In genomic region chr6:48835421-48835958, GRCh38 we compare ENCODE assay signal across 16 cellular contexts.
A peak's percentile ranks its signal among the peaks of the same experiment; 100 is the strongest.
DNase-seq lines count a peak whose midpoint lies in the region; ATAC-seq and TF ChIP-seq lines count a peak whose summit lies in the region.
"Had no signal": no experiment of that assay in that cellular context is flagged by ENCODE, and none has a peak within 500 bp of the region (broad histone marks: within the 10 kb centered on the region; RNA-seq: fewer than 3 reads in every experiment).

No MANE protein-coding gene starts in this region.

- H3K4ac ChIP-seq in IMR-90 (ENCODE audit: low read depth, low read length): no peak overlapping the region

- in situ Hi-C loops in Caki2 (cut with HindIII; ENCODE audit: low pct_unique_long_range_greater_than_20kb, low sequenced_read_pairs): no loop called here
- in situ Hi-C loops in IMR-90 (cut with MboI; ENCODE audit: low sequenced_read_pairs): no loop called here

- H3K4me1 ChIP-seq in IMR-90 (ENCODE audit: control insufficient read depth, insufficient read depth, low read length): peaks cover 2% of the 10 kb centered on the region
- H3K4me1 ChIP-seq: left ventricle myocardium inferior had no signal

- no peak overlapping the region for H2BK5ac ChIP-seq in IMR-90 (ENCODE audit: low read depth, low read length, poor library complexity, severe bottlenecking)

- H2AK5ac ChIP-seq in IMR-90 (ENCODE audit: low read depth, low read length): no peak overlapping the region; the same call in 1 of the 2 replicates

- dilution Hi-C loops in IMR-90 (cut with HindIII; ENCODE audit: low sequenced_read_pairs, unreplicated experiment): no loop called here

- peak overlapping the region in 1 of 2 experiments; percentile 12; a peak in 1 of 4 replicates for H4K8ac ChIP-seq in IMR-90 (ENCODE audit: low read depth in 2 of 2, low read length in 2 of 2)

- no peak overlapping the region for H2AFZ ChIP-seq in IMR-90 (replicated peaks; ENCODE audit: low read length, poor library complexity)

- H3K23ac ChIP-seq in IMR-90 (ENCODE audit: low read depth, low read length): no peak overlapping the region

- DNase-seq in Caki2 (ENCODE audit: low read depth) (peak; percentile 29), IMR-90 (no peak), RPMI7951 (ENCODE audit: low read depth) (peak; percentile 62), fibroblast of pulmonary artery (ENCODE audit: low read depth) (peak; percentile 66), lower leg skin (ENCODE audit: low spot score in 2 of 2) (no peak), cerebellar cortex (ENCODE audit: low spot score) (no peak)
- DNase-seq: activated CD4-positive, alpha-beta T cell treated with anti-CD3 and anti-CD28 coated beads for 36 hours; brain microvascular endothelial cell; left ventricle myocardium inferior; NCI-H2029 treated with DMSO at 0.1 percent for 48 hours; NCI-H748 treated with DMSO at 0.1 percent for 48 hours; Right ventricle myocardium superior; stimulated activated CD4-positive, alpha-beta T cell treated with anti-CD3 and anti-CD28 coated beads, Interleukin-12 subunit alpha, Interleukin-12 subunit beta, amount 100 ng/mL, for 4 hours; stimulated activated naive CD4-positive, alpha-beta T cell treated with Interleukin-2 at 50 U/mL for 16 hours had no signal

- peak; percentile 24; the same call in 1 of the 2 replicates for ATAC-seq in IMR-90 (ENCODE audit: low read depth)
- ATAC-seq in GM21619 (IDR thresholded peaks at IDR 0.05; ENCODE audit: unreplicated experiment): no peak
- no peak for ATAC-seq in HG02970 (IDR thresholded peaks at IDR 0.05; ENCODE audit: low FRiP score, unreplicated experiment)
- ATAC-seq: activated CD4-positive, alpha-beta T cell treated with anti-CD3 and anti-CD28 coated beads for 36 hours had no signal

- no peaks in the 10 kb centered on the region for H3K36me3 ChIP-seq in IMR-90 (ENCODE audit: control insufficient read depth, insufficient read depth, low read length)
- H3K36me3 ChIP-seq: brain microvascular endothelial cell, left ventricle myocardium inferior had no signal

- no peaks in the 10 kb centered on the region for H3K79me1 ChIP-seq in IMR-90 (ENCODE audit: low read depth in 1 of 2, low read length in 2 of 2)

- H3K4me3 ChIP-seq in IMR-90 (ENCODE audit: insufficient read depth, low read depth, low read length): no peak overlapping the region
- no peak overlapping the region for H3K4me3 ChIP-seq in fibroblast of pulmonary artery (replicated peaks; ENCODE audit: low read depth, low read length)
- H3K4me3 ChIP-seq in lower leg skin (ENCODE audit: low read depth, poor library complexity, severe bottlenecking): no peak overlapping the region
- H3K4me3 ChIP-seq: left ventricle myocardium inferior had no signal

- CTCF ChIA-PET in IMR-90 (lab: Yijun Ruan, JAX): interaction anchor here (0.6 kb wide), 1 partner anchor 9 kb away, joined by 3 read pairs; no protein-coding TSS in a partner anchor

- H2BK20ac ChIP-seq in IMR-90 (ENCODE audit: low read depth, low read length): no peak overlapping the region

- no TSS peak for BruUV-seq in IMR-90 (replicated peaks; lab: Mats Ljungman, UMichigan)

- no peak overlapping the region for H3K14ac ChIP-seq in IMR-90 (replicated peaks; ENCODE audit: low read depth, low read length)

- H3K9me3 ChIP-seq in IMR-90 (ENCODE audit: control insufficient read depth, insufficient read depth, low read length): no peaks in the 10 kb centered on the region

- no peak overlapping the region for H2AK9ac ChIP-seq in IMR-90 (replicated peaks; ENCODE audit: low read depth, low read length, poor library complexity)

- no peak overlapping the region for H3K27ac ChIP-seq in IMR-90 (ENCODE audit: insufficient read depth, low read length)
- H3K27ac ChIP-seq: brain microvascular endothelial cell, left ventricle myocardium inferior had no signal

- no CpG with 5 or more reads among the region's 2 CpGs for WGBS in IMR-90 (ENCODE audit: extremely low coverage in 2 of 2, insufficient read length in 1 of 2), 2 experiments
- 43 to 44% methylated on average over 2 of the region's 2 CpGs for WGBS in lower leg skin, 2 donors

- no peak for TF ChIP-seq CTCF in IMR-90 (conservative IDR thresholded peaks at IDR 0.05; ENCODE audit: low read depth, low read length)
- no peak for TF ChIP-seq CTCF in fibroblast of pulmonary artery (IDR thresholded peaks at IDR 0.05; ENCODE audit: low read length, missing control alignments)
- TF ChIP-seq CTCF in lower leg skin (IDR thresholded peaks at IDR 0.05): no peak

- H2BK15ac ChIP-seq in IMR-90 (ENCODE audit: low read depth, low read length): no peak overlapping the region

- no peak overlapping the region for H4K5ac ChIP-seq in IMR-90 (ENCODE audit: low read depth, low read length)

- H3K18ac ChIP-seq in IMR-90 (ENCODE audit: low read depth, low read length): no peak overlapping the region

- no peak overlapping the region for H4K91ac ChIP-seq in IMR-90 (ENCODE audit: insufficient read depth, low read depth, low read length)

- no peaks in the 10 kb centered on the region for H4K20me1 ChIP-seq in IMR-90 (ENCODE audit: insufficient read depth, low read length)

- no peak overlapping the region for H3K9ac ChIP-seq in IMR-90 (ENCODE audit: low read depth, low read length)

- TF ChIP-seq POLR2A in IMR-90 (IDR thresholded peaks at IDR 0.05; ENCODE audit: low read depth, low read length) (no peak), lower leg skin (IDR thresholded peaks at IDR 0.05) (no peak)

- no peaks in the 10 kb centered on the region for H3K9me1 ChIP-seq in IMR-90 (ENCODE audit: insufficient read depth, low read length)

- H2BK120ac ChIP-seq in IMR-90 (ENCODE audit: low read depth, low read length): no peak overlapping the region

- intact Hi-C loops in IMR-90 (cut with micrococcal nuclease): no loop called here
- intact Hi-C loops in lower leg skin (cut with DNase I; ENCODE audit: low total_unique reads): no loop called here

- no peak overlapping the region for H3K56ac ChIP-seq in IMR-90 (ENCODE audit: extremely low read depth, insufficient read depth, low read length)

- no peak overlapping the region for H3K4me2 ChIP-seq in IMR-90 (ENCODE audit: low read depth, low read length)

- POLR2A ChIA-PET in IMR-90 (lab: Charles Lee; ENCODE audit: unreplicated experiment): no interaction called here

- no peaks in the 10 kb centered on the region for H3K27me3 ChIP-seq in IMR-90 (ENCODE audit: control insufficient read depth, insufficient read depth, low read length)
- H3K27me3 ChIP-seq: brain microvascular endothelial cell had no signal

- TF ChIP-seq RAD21 in IMR-90 (IDR thresholded peaks at IDR 0.05; ENCODE audit: low read length): no peak

TF ChIP-seq in IMR-90, 13 proteins besides CTCF, POLR2A, EP300 and RAD21:
- TF ChIP-seq MXI1 (IDR thresholded peaks at IDR 0.05; ENCODE audit: borderline replicate concordance, low read depth, low read length) (no peak), CEBPB (IDR thresholded peaks at IDR 0.05; ENCODE audit: low read depth, low read length) (no peak), MAZ (IDR thresholded peaks at IDR 0.05; ENCODE audit: borderline replicate concordance, low read depth, low read length) (no peak), RCOR1 (IDR thresholded peaks at IDR 0.05; ENCODE audit: insufficient replicate concordance, low read length) (no peak), FOS (IDR thresholded peaks at IDR 0.05; ENCODE audit: low read depth, low read length) (no peak), CHD1 (IDR thresholded peaks at IDR 0.05; ENCODE audit: low read depth, low read length) (no peak)
TF ChIP-seq in IMR-90: peak in this region for 0.

Comparison
In these comparisons a context has a peak if more than half of its experiments do, and no peak if none do; other contexts are left out.
1. DNase-seq: peak in Caki2 (single experiment), RPMI7951 (single experiment) and fibroblast of pulmonary artery (single experiment); none in IMR-90 (single experiment), lower leg skin (0 of 2) and cerebellar cortex (single experiment).